Comparison of ENCODE assay signal across 15 cellular contexts in the genomic region with DNA sequence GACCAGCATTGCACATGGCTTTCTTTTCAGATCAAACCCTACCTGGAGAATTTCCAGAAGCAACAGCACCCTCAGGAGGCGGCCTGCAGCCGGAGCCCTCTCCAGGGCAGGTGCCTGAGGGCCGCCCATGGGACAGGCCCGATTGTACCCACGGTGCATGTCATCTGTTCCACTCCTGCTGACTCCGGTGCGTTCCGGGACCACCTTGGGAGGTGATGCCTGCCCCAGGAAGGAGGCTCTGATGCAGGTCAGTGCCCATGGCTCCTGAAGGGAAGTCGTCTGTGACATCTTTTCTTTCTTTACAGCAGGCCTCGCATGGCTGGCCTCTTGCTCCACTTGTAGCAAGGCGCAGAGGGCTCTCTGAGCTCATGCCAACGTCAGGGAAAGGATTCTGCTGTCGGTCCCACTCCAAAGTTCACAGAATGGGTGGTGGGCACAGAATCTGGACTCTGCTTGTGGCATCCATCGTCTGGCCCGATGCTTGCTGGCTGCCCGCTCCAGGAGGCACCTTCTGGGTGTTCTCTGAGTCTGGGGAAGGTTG.
DNase-seq lines count a peak whose midpoint lies in the region; ATAC-seq, FAIRE-seq and TF ChIP-seq lines count a peak whose summit lies in the region.
"Had no signal": no experiment of that assay in that cellular context is flagged by ENCODE, and none has a peak within 500 bp of the region (broad histone marks: within the 10 kb centered on the region; RNA-seq: fewer than 3 reads in every experiment).

No MANE protein-coding gene starts in this region.

- no peaks in the 10 kb centered on the region for H3K36me3 ChIP-seq in BLaER1 treated with 17β-estradiol and CSF1 and Interleukin-3, amounts not matched to agents 10 nM and 100 nM
- H3K36me3 ChIP-seq in HCT116 (ENCODE audit: control insufficient read depth in 1 of 2, insufficient read depth in 2 of 2, low read length in 2 of 2), result no peaks in the 10 kb centered on the region
- H3K36me3 ChIP-seq in kidney (ENCODE audit: control insufficient read depth in 1 of 2, insufficient read depth in 2 of 2, low read length in 2 of 2), result peaks cover 0 to 5% of the 10 kb centered on the region in 2 donors
- no peaks in the 10 kb centered on the region for H3K36me3 ChIP-seq in psoas muscle (ENCODE audit: insufficient read depth in 1 of 2, low read depth in 1 of 2)
- H3K36me3 ChIP-seq in small intestine (ENCODE audit: control insufficient read depth in 2 of 2, insufficient read depth in 2 of 2, low read length in 2 of 2), result no peaks in the 10 kb centered on the region

- H2AFZ ChIP-seq in HCT116 (ENCODE audit: low read depth, low read length, poor library complexity, severe bottlenecking), result no peak overlapping the region

- intact Hi-C loops in HCT116 (cut with micrococcal nuclease) (no loop called here), kidney (cut with DNase I) (no loop called here), psoas muscle (cut with DNase I) (no loop called here)

- H3K79me2 ChIP-seq in HCT116 (ENCODE audit: insufficient read depth, low read length), result no peaks in the 10 kb centered on the region

- POLR2A ChIA-PET in HCT116 (lab: Charles Lee), result interaction anchor here (1.0 kb wide), 1 partner anchor 371 kb away, joined by 3 read pairs; no protein-coding TSS in a partner anchor

- H4K20me1 ChIP-seq in BLaER1 treated with 17β-estradiol and CSF1 and Interleukin-3, amounts not matched to agents 10 nM and 100 nM, result no peaks in the 10 kb centered on the region
- H4K20me1 ChIP-seq in HCT116 (ENCODE audit: insufficient read depth), result no peaks in the 10 kb centered on the region

- no peaks in the 10 kb centered on the region for H3K9me2 ChIP-seq in HCT116 (ENCODE audit: insufficient read depth)

- RAD21 ChIA-PET in HCT116 (lab: Charles Lee; ENCODE audit: low non-redundant PET in 1 of 2, low total read pairs in 2 of 2, uncharacterized antibody in 2 of 2, unreplicated experiment in 2 of 2), result no interaction called here

- H3K4me1 ChIP-seq in BLaER1 treated with 17β-estradiol and CSF1 and Interleukin-3, amounts not matched to agents 10 nM and 100 nM, result peaks cover 11 to 85% (median 64%) of the 10 kb centered on the region in 10 experiments
- H3K4me1 ChIP-seq in HCT116 (ENCODE audit: control insufficient read depth in 1 of 2, insufficient read depth in 2 of 2, low read length in 2 of 2) (no peaks in the 10 kb centered on the region), kidney (ENCODE audit: control insufficient read depth in 1 of 2, insufficient read depth in 1 of 2, low read depth in 1 of 2, low read length in 2 of 2) (no peaks in the 10 kb centered on the region), psoas muscle (no peaks in the 10 kb centered on the region), small intestine (ENCODE audit: control insufficient read depth in 2 of 2, insufficient read depth in 1 of 2, low read depth in 1 of 2, low read length in 1 of 2) (no peaks in the 10 kb centered on the region)

- FAIRE-seq in kidney (lab: Jason Lieb, UNC), result no peak
- no peak for FAIRE-seq in small intestine (lab: Jason Lieb, UNC)
- FAIRE-seq: H54, RCC 7860 had no signal

- H3K9me3 ChIP-seq in BLaER1 treated with 17β-estradiol and CSF1 and Interleukin-3, amounts not matched to agents 10 nM and 100 nM (replicated peaks in 1 of 11), result peaks cover 0 to 33% (median 21%) of the 10 kb centered on the region in 11 experiments; a peak in 17 of 22 replicates
- H3K9me3 ChIP-seq in HCT116 (ENCODE audit: control insufficient read depth in 1 of 2, insufficient read depth in 1 of 2, low read depth in 1 of 2, low read length in 2 of 2), result no peaks in the 10 kb centered on the region
- no peaks in the 10 kb centered on the region for H3K9me3 ChIP-seq in kidney (ENCODE audit: control insufficient read depth in 1 of 2, low read length in 2 of 2)
- no peaks in the 10 kb centered on the region for H3K9me3 ChIP-seq in psoas muscle
- no peaks in the 10 kb centered on the region for H3K9me3 ChIP-seq in small intestine (ENCODE audit: control insufficient read depth, low read depth)
- H3K9me3 ChIP-seq: SJSA1 had no signal

- no peak for TF ChIP-seq POLR2A in HCT116 (IDR thresholded peaks at IDR 0.05; ENCODE audit: borderline replicate concordance, extremely low read depth, insufficient read depth, insufficient read length)

- TF ChIP-seq RAD21 in HCT116 (IDR thresholded peaks at IDR 0.05; ENCODE audit: low read depth), result peak; percentile 46; the same call in 1 of the 2 replicates

- CTCF ChIA-PET in HCT116 (lab: Charles Lee), result no interaction called here

- BruUV-seq in HCT116 (replicated peaks; lab: Mats Ljungman, UMichigan), result no TSS peak

- no peak overlapping the region for H3K27ac ChIP-seq in BLaER1 treated with 17β-estradiol and CSF1 and Interleukin-3, amounts not matched to agents 10 nM and 100 nM
- no peak overlapping the region for H3K27ac ChIP-seq in HCT116 (ENCODE audit: low read depth, low read length)
- no peak overlapping the region for H3K27ac ChIP-seq in kidney (ENCODE audit: low read depth in 2 of 2, low read length in 2 of 2)
- H3K27ac ChIP-seq in psoas muscle, result no peak overlapping the region
- H3K27ac ChIP-seq in small intestine (ENCODE audit: low read depth in 1 of 2, low read length in 1 of 2), result no peak overlapping the region
- H3K27ac ChIP-seq: SJSA1 had no signal

- no peak overlapping the region for H3K9ac ChIP-seq in BLaER1 treated with 17β-estradiol and CSF1 and Interleukin-3, amounts not matched to agents 10 nM and 100 nM
- H3K9ac ChIP-seq in HCT116 (ENCODE audit: low read length) (no peak overlapping the region), kidney (ENCODE audit: low read length in 2 of 2) (no peak overlapping the region)

- peak in 1 of 3 experiments; percentile 6; a peak in 2 of 6 replicates for TF ChIP-seq CTCF in HCT116 (IDR thresholded peaks at IDR 0.05 in 2 of 3, conservative IDR thresholded peaks at IDR 0.05 in 1 of 3; ENCODE audit: borderline replicate concordance in 1 of 3, insufficient read depth in 1 of 3, low read depth in 2 of 3, low read length in 2 of 3)
- no peak for TF ChIP-seq CTCF in kidney (IDR thresholded peaks at IDR 0.05; ENCODE audit: borderline replicate concordance, extremely low read depth, insufficient read depth)
- no peak for TF ChIP-seq CTCF in psoas muscle (IDR thresholded peaks at IDR 0.05)

- peak; percentile 47; the same call in 1 of the 2 replicates for ATAC-seq in HCT116
- no peak for ATAC-seq in psoas muscle

- no peak overlapping the region for H3K4me3 ChIP-seq in BLaER1 treated with 17β-estradiol and CSF1 and Interleukin-3, amounts not matched to agents 10 nM and 100 nM
- H3K4me3 ChIP-seq in HCT116 (replicated peaks in 1 of 2; ENCODE audit: low read depth in 1 of 2, low read length in 2 of 2) (no peak overlapping the region), kidney (ENCODE audit: low read length in 2 of 2) (no peak overlapping the region), psoas muscle (no peak overlapping the region), small intestine (ENCODE audit: low read depth in 1 of 2, low read length in 2 of 2) (no peak overlapping the region)
- H3K4me3 ChIP-seq: SJSA1 had no signal

- peaks cover 0 to 13% (median 0%) of the 10 kb centered on the region in 11 experiments; a peak in 6 of 22 replicates for H3K27me3 ChIP-seq in BLaER1 treated with 17β-estradiol and CSF1 and Interleukin-3, amounts not matched to agents 10 nM and 100 nM
- no peaks in the 10 kb centered on the region for H3K27me3 ChIP-seq in HCT116 (ENCODE audit: insufficient read depth, low read length)
- peaks cover 0 to 7% (median 0%) of the 10 kb centered on the region in 3 donors for H3K27me3 ChIP-seq in psoas muscle (ENCODE audit: insufficient read depth in 3 of 3, low read length in 2 of 3)
- H3K27me3 ChIP-seq in small intestine (ENCODE audit: control insufficient read depth in 2 of 2, insufficient read depth in 2 of 2, low read length in 2 of 2), result no peaks in the 10 kb centered on the region
- H3K27me3 ChIP-seq: SJSA1 had no signal

- in situ Hi-C loops in ACHN (cut with HindIII; ENCODE audit: low pct_ligation_motif_present, low pct_unique_long_range_greater_than_20kb, low sequenced_read_pairs), result no loop called here
- in situ Hi-C loops in G401 (cut with HindIII; ENCODE audit: low sequenced_read_pairs), result no loop called here

- DNase-seq in HCT116 (ENCODE audit: low read depth, low spot score), result no peak
- peak; percentile 64 for DNase-seq in kidney
- DNase-seq in psoas muscle, result peak; percentile 2 to 38
- no peak for DNase-seq in stimulated activated CD4-positive, alpha-beta T cell treated with anti-CD3 and anti-CD28 coated beads, Interleukin-1b, Interleukin-23, amount 100 ng/mL, for 48 hours
- DNase-seq in small intestine, result no peak
- no peak for DNase-seq in ACHN
- no peak for DNase-seq in G401 (ENCODE audit: low spot score)
- DNase-seq: MV-4-11, NCI-H1417 treated with DMSO at 0.1 percent for 48 hours, NCI-H2081, NCI-H524 had no signal

- peak overlapping the region in 9 of 11 experiments; percentile 12 to 96 (median 67); a peak in 17 of 22 replicates for H3K4me2 ChIP-seq in BLaER1 treated with 17β-estradiol and CSF1 and Interleukin-3, amounts not matched to agents 10 nM and 100 nM
- no peak overlapping the region for H3K4me2 ChIP-seq in HCT116 (ENCODE audit: low read length)

- 89 to 92% (median 89%) methylated on average over 16 of the region's 16 CpGs for WGBS in psoas muscle, 3 donors
- WGBS in small intestine, 3 donors, result 81 to 88% (median 81%) methylated on average over 16 of the region's 16 CpGs

TF ChIP-seq in HCT116, 20 proteins besides CTCF, POLR2A, EP300 and RAD21 (continues in another document):
- TF ChIP-seq TCF7L2 (IDR thresholded peaks at IDR 0.05; ENCODE audit: borderline replicate concordance, extremely low read depth, insufficient read depth, insufficient read length), result no peak
- no peak for TF ChIP-seq EZH2phosphoT487 (IDR thresholded peaks at IDR 0.05; ENCODE audit: borderline replicate concordance)
- no peak for TF ChIP-seq JUND (IDR thresholded peaks at IDR 0.05)
- TF ChIP-seq SIN3A (IDR thresholded peaks at IDR 0.05; ENCODE audit: low read depth), result no peak
- TF ChIP-seq YY1 (IDR thresholded peaks at IDR 0.05; ENCODE audit: extremely low read depth, insufficient replicate concordance, low read depth, low read length), result no peak
- TF ChIP-seq, protein P1, sequence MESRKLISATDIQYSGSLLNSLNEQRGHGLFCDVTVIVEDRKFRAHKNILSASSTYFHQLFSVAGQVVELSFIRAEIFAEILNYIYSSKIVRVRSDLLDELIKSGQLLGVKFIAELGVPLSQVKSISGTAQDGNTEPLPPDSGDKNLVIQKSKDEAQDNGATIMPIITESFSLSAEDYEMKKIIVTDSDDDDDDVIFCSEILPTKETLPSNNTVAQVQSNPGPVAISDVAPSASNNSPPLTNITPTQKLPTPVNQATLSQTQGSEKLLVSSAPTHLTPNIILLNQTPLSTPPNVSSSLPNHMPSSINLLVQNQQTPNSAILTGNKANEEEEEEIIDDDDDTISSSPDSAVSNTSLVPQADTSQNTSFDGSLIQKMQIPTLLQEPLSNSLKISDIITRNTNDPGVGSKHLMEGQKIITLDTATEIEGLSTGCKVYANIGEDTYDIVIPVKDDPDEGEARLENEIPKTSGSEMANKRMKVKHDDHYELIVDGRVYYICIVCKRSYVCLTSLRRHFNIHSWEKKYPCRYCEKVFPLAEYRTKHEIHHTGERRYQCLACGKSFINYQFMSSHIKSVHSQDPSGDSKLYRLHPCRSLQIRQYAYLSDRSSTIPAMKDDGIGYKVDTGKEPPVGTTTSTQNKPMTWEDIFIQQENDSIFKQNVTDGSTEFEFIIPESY (IDR thresholded peaks at IDR 0.05; ENCODE audit: extremely low read depth, insufficient replicate concordance, low read length), result no peak

Comparison
In these comparisons a context has a peak if more than half of its experiments do, and no peak if none do; other contexts are left out.
1. DNase-seq: peak in kidney (single experiment) and psoas muscle (2 of 2); none in HCT116 (single experiment), stimulated activated CD4-positive, alpha-beta T cell treated with anti-CD3 and anti-CD28 coated beads, Interleukin-1b, Interleukin-23, amount 100 ng/mL, for 48 hours (single experiment), small intestine (single experiment), ACHN (single experiment) and G401 (single experiment).